1 cellular context compared by ENCODE assay signal in the genomic region with DNA sequence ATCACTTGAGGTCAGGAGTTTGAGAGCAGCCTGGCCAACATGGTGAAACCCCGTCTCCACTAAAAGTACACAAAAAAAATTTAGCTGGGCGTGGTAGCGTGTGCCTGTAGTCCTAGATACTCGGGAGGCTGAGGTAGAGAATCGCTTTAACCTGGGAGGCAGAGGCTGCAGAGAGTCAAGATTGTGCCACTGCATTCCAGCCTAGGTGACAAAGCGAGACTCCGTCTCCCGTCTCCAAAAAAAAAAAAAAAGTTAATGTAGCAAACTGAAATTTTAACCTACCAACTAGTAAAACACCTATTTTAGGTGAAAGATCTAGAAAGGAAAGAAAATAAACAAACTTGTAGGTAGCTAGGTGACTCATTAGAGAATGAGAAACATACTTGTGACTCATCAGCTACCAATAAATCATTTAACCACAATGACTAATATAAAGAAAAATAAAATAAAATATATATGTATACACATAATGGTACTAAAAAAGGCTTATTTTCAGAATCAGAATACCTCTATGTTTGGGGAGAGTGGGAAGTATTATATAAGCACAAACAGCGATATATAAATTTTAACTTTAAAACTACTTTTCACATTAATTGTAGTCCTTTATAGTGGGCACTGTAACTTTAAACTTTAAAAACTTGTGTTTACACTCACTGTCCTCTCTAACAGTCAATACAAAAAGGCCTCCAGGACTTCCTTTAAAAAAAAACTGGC.
TF ChIP-seq lines count a peak whose summit lies in the region.

No MANE protein-coding gene starts in this region.

TF ChIP-seq in K562, 482 proteins besides CTCF, POLR2A, EP300 and RAD21 (continued from another document):
- TF ChIP-seq, protein P1, sequence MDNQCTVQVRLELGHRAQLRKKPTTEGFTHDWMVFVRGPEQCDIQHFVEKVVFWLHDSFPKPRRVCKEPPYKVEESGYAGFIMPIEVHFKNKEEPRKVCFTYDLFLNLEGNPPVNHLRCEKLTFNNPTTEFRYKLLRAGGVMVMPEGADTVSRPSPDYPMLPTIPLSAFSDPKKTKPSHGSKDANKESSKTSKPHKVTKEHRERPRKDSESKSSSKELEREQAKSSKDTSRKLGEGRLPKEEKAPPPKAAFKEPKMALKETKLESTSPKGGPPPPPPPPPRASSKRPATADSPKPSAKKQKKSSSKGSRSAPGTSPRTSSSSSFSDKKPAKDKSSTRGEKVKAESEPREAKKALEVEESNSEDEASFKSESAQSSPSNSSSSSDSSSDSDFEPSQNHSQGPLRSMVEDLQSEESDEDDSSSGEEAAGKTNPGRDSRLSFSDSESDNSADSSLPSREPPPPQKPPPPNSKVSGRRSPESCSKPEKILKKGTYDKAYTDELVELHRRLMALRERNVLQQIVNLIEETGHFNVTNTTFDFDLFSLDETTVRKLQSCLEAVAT (IDR thresholded peaks at IDR 0.05), result 0 out of 4 replicates have a peak, but pooled peaks of 1 of the 2 experiments have one; percentile 58
- TF ChIP-seq POLR2G (IDR thresholded peaks at IDR 0.05; ENCODE audit: low read depth, low read length) (no peak), TGIF2 (CRISPR knock-in tag; IDR thresholded peaks at IDR 0.05) (no peak), ESRRB (CRISPR knock-in tag; IDR thresholded peaks at IDR 0.05; ENCODE audit: borderline replicate concordance) (no peak), ARID1B (IDR thresholded peaks at IDR 0.05) (peak; percentile 86), ZNF280B (CRISPR knock-in tag; IDR thresholded peaks at IDR 0.05) (no peak), ARID3A (IDR thresholded peaks at IDR 0.05; ENCODE audit: borderline replicate concordance, low read depth, low read length) (peak; percentile 18; the same call in 1 of the 2 replicates), ZKSCAN3 (CRISPR knock-in tag; IDR thresholded peaks at IDR 0.05) (no peak), PTRF (tag; IDR thresholded peaks at IDR 0.05) (no peak), PYGO2 (tag; IDR thresholded peaks at IDR 0.05) (no peak), ZFPM2 (CRISPR knock-in tag; IDR thresholded peaks at IDR 0.05) (no peak), RFX1 (IDR thresholded peaks at IDR 0.05) (peak; percentile 56), SMARCC2 (IDR thresholded peaks at IDR 0.05; ENCODE audit: low read depth) (peak; percentile 85), SNIP1 (IDR thresholded peaks at IDR 0.05; ENCODE audit: low read depth) (no peak), HMBOX1 (IDR thresholded peaks at IDR 0.05) (peak; percentile 47; the same call in 1 of the 2 replicates), SAP30 (IDR thresholded peaks at IDR 0.05; ENCODE audit: borderline replicate concordance, insufficient read depth, low read depth, low read length, poor library complexity, severe bottlenecking) (no peak), C11orf30 (IDR thresholded peaks at IDR 0.05; ENCODE audit: low read depth) (peak; percentile 15; the same call in 1 of the 2 replicates), ZEB2 (IDR thresholded peaks at IDR 0.05) (peak; percentile 66; the same call in 1 of the 2 replicates), ATF3 (IDR thresholded peaks at IDR 0.05) (peak; percentile 96), ATF3 (CRISPR knock-in tag; conservative IDR thresholded peaks at IDR 0.05) (no peak; the same call in 1 of the 2 replicates), PKNOX1 (IDR thresholded peaks at IDR 0.05) (peak; percentile 70), NR2C2 (CRISPR knock-in tag; IDR thresholded peaks at IDR 0.05) (no peak), NR2C2 (tag; IDR thresholded peaks at IDR 0.05) (no peak), DPF2 (IDR thresholded peaks at IDR 0.05) (peak; percentile 88), MAZ (CRISPR knock-in tag; conservative IDR thresholded peaks at IDR 0.05 in 1 of 2, IDR thresholded peaks at IDR 0.05 in 1 of 2) (no peak), MAX (CRISPR knock-in tag; IDR thresholded peaks at IDR 0.05) (no peak), MEIS2 (IDR thresholded peaks at IDR 0.05; ENCODE audit: partially characterized antibody) (peak; percentile 71), THRA (IDR thresholded peaks at IDR 0.05) (no peak), JUN (IDR thresholded peaks at IDR 0.05; ENCODE audit: borderline replicate concordance, low read depth, low read length) (0 out of 2 replicates have a peak, but pooled peaks have one; percentile 37), JUN (CRISPR knock-in tag; IDR thresholded peaks at IDR 0.05; ENCODE audit: borderline replicate concordance) (no peak), FOXJ2 (tag; IDR thresholded peaks at IDR 0.05) (peak; percentile 49; the same call in 1 of the 2 replicates)
- TF ChIP-seq, protein P2, sequence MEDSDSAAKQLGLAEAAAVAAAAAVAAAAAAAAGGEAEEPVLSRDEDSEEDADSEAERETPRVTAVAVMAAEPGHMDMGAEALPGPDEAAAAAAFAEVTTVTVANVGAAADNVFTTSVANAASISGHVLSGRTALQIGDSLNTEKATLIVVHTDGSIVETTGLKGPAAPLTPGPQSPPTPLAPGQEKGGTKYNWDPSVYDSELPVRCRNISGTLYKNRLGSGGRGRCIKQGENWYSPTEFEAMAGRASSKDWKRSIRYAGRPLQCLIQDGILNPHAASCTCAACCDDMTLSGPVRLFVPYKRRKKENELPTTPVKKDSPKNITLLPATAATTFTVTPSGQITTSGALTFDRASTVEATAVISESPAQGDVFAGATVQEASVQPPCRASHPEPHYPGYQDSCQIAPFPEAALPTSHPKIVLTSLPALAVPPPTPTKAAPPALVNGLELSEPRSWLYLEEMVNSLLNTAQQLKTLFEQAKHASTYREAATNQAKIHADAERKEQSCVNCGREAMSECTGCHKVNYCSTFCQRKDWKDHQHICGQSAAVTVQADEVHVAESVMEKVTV (CRISPR knock-in tag; IDR thresholded peaks at IDR 0.05), result no peak
- TF ChIP-seq, protein P3, sequence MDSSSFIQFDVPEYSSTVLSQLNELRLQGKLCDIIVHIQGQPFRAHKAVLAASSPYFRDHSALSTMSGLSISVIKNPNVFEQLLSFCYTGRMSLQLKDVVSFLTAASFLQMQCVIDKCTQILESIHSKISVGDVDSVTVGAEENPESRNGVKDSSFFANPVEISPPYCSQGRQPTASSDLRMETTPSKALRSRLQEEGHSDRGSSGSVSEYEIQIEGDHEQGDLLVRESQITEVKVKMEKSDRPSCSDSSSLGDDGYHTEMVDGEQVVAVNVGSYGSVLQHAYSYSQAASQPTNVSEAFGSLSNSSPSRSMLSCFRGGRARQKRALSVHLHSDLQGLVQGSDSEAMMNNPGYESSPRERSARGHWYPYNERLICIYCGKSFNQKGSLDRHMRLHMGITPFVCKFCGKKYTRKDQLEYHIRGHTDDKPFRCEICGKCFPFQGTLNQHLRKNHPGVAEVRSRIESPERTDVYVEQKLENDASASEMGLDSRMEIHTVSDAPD (CRISPR knock-in tag; IDR thresholded peaks at IDR 0.05), result no peak
- TF ChIP-seq, protein P4, sequence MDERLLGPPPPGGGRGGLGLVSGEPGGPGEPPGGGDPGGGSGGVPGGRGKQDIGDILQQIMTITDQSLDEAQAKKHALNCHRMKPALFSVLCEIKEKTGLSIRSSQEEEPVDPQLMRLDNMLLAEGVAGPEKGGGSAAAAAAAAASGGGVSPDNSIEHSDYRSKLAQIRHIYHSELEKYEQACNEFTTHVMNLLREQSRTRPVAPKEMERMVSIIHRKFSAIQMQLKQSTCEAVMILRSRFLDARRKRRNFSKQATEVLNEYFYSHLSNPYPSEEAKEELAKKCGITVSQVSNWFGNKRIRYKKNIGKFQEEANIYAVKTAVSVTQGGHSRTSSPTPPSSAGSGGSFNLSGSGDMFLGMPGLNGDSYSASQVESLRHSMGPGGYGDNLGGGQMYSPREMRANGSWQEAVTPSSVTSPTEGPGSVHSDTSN (CRISPR knock-in tag; IDR thresholded peaks at IDR 0.05; ENCODE audit: low read depth), result no peak
- TF ChIP-seq, protein P4 (tag; conservative IDR thresholded peaks at IDR 0.05; ENCODE audit: low read depth), result peak; percentile 62
